ENCODE assay signal across 1 cellular context in genomic region chr22:31107206-31108118, GRCh38.
TF ChIP-seq lines count a peak whose summit lies in the region.

TSS of gene SELENOM (minus strand) at chr22:31107568. CDS start at chr22:31107505, 63 bp downstream.

TF ChIP-seq in K562, 482 proteins besides CTCF, POLR2A, EP300 and RAD21 (continued from another document and continues in another):
- TF ChIP-seq PATZ1 (CRISPR knock-in tag; IDR thresholded peaks at IDR 0.05; ENCODE audit: borderline replicate concordance) = no peak
- TF ChIP-seq SLC30A9 (CRISPR knock-in tag; IDR thresholded peaks at IDR 0.05) = no peak
- no peak for TF ChIP-seq DIDO1 (tag; IDR thresholded peaks at IDR 0.05; ENCODE audit: low read depth)
- no peak for TF ChIP-seq TEAD4 (IDR thresholded peaks at IDR 0.05; ENCODE audit: low read length)
- no peak for TF ChIP-seq TEAD4 (CRISPR knock-in tag; IDR thresholded peaks at IDR 0.05; ENCODE audit: borderline replicate concordance)
- TF ChIP-seq IRF9 (tag; IDR thresholded peaks at IDR 0.05) = no peak
- TF ChIP-seq ATF3 (IDR thresholded peaks at IDR 0.05) = no peak
- TF ChIP-seq ATF3 (CRISPR knock-in tag; conservative IDR thresholded peaks at IDR 0.05) = no peak
- no peak for TF ChIP-seq HINFP (tag; conservative IDR thresholded peaks at IDR 0.05; ENCODE audit: low read depth)
- TF ChIP-seq ZBTB2 (IDR thresholded peaks at IDR 0.05) = no peak
- TF ChIP-seq NFIC (IDR thresholded peaks at IDR 0.05) = 0 out of 2 replicates have a peak, but pooled peaks have one; percentile 11
- TF ChIP-seq RB1 (IDR thresholded peaks at IDR 0.05; ENCODE audit: low read depth) = 0 out of 2 replicates have a peak, but pooled peaks have one; percentile 7
- TF ChIP-seq ZFP91 (CRISPR knock-in tag; IDR thresholded peaks at IDR 0.05) = peak; percentile 37; the same call in 1 of the 2 replicates
- TF ChIP-seq MEF2D (tag; conservative IDR thresholded peaks at IDR 0.05; ENCODE audit: low read depth) = no peak
- no peak for TF ChIP-seq E2F1 (CRISPR knock-in tag; IDR thresholded peaks at IDR 0.05)
- TF ChIP-seq CBX2 (IDR thresholded peaks at IDR 0.05; ENCODE audit: insufficient read depth, low read length, poor library complexity, severe bottlenecking) = no peak
- no peak for TF ChIP-seq NFXL1 (CRISPR knock-in tag; IDR thresholded peaks at IDR 0.05)
- TF ChIP-seq ARID3B (CRISPR knock-in tag; IDR thresholded peaks at IDR 0.05; ENCODE audit: borderline replicate concordance) = no peak
- no peak for TF ChIP-seq THRA (IDR thresholded peaks at IDR 0.05)
- no peak for TF ChIP-seq ZSCAN32 (CRISPR knock-in tag; IDR thresholded peaks at IDR 0.05)
- TF ChIP-seq PHF21A (IDR thresholded peaks at IDR 0.05; ENCODE audit: borderline replicate concordance, low read depth) = no peak
- TF ChIP-seq E2F3 (CRISPR knock-in tag; IDR thresholded peaks at IDR 0.05) = no peak
- TF ChIP-seq THRAP3 (IDR thresholded peaks at IDR 0.05; ENCODE audit: borderline replicate concordance) = no peak
- TF ChIP-seq ETS2 (tag; IDR thresholded peaks at IDR 0.05; ENCODE audit: borderline replicate concordance, poor library complexity, severe bottlenecking) = no peak
- no peak for TF ChIP-seq ZNF609 (CRISPR knock-in tag; IDR thresholded peaks at IDR 0.05; ENCODE audit: borderline replicate concordance)
- TF ChIP-seq MXI1 (IDR thresholded peaks at IDR 0.05; ENCODE audit: low read depth, low read length) = no peak
- TF ChIP-seq SMC3 (conservative IDR thresholded peaks at IDR 0.05; ENCODE audit: insufficient read depth, low read depth, low read length) = peak; percentile 85
- TF ChIP-seq ARNT (IDR thresholded peaks at IDR 0.05) = 0 out of 4 replicates have a peak, but pooled peaks of 1 of the 2 experiments have one; percentile 47
- no peak for TF ChIP-seq NR2F6 (CRISPR knock-in tag; IDR thresholded peaks at IDR 0.05)
- TF ChIP-seq ARID4B (CRISPR knock-in tag; IDR thresholded peaks at IDR 0.05) = no peak
- TF ChIP-seq HDAC3 (IDR thresholded peaks at IDR 0.05; ENCODE audit: borderline replicate concordance, partially characterized antibody) = no peak
- TF ChIP-seq EGR1 (conservative IDR thresholded peaks at IDR 0.05) = peak; percentile 47
